Comparison of ENCODE assay signal across 21 cellular contexts in genomic region chr5:176881816-176882565, GRCh38. TPM values are rescaled to one million over a fixed set of nuclear protein-coding genes. Genes with fewer than 3 reads are reported as not detected.
"Had no signal": no experiment of that assay in that cellular context is flagged by ENCODE, and none has a peak within 500 bp of the region (broad histone marks: within the 10 kb centered on the region; RNA-seq: fewer than 3 reads in every experiment).

No MANE protein-coding gene starts in this region.

- H3K36me3 ChIP-seq: prostate gland had no signal

- FAIRE-seq: endometrium had no signal

- ATAC-seq: activated T-cell treated with anti-CD3 and anti-CD28 coated beads, Interleukin-2, amount 50 U/mL, for 72 hours; left lung; natural killer cell treated with Interleukin-12 subunit alpha and Interleukin-12 subunit beta and Interleukin-15 and Interleukin-18, amount 100 ng/mL, for 72 hours; stimulated activated naive CD8-positive, alpha-beta T cell treated with anti-CD3 and anti-CD28 coated beads, Interleukin-15, Interleukin-2, amounts not matched to agents 100 U/mL and 50 U/mL, for 24 hours had no signal

- H3K4me1 ChIP-seq: foreskin keratinocyte, left lung, prostate gland had no signal

- H3K9me3 ChIP-seq: left lung, prostate gland had no signal

- DNase-seq: activated CD4-positive, alpha-beta memory T cell treated with anti-CD3 and anti-CD28 coated beads, Interleukin-2, amount 10 ng/mL, durations not matched to agents 7 days and 5 days; activated CD4-positive, alpha-beta T cell treated with anti-CD3 and anti-CD28 coated beads, Interleukin-2, amount 10 ng/mL, durations not matched to agents 24 days and 14 days; activated effector memory CD4-positive, alpha-beta T cell treated with Interleukin-2 at 50 U/mL for 16 hours; activated naive CD4-positive, alpha-beta T cell treated with anti-CD3 and anti-CD28 coated beads for 36 hours; activated naive CD8-positive, alpha-beta T cell treated with anti-CD3 and anti-CD28 coated beads, Interleukin-2, amount 10 ng/mL, durations not matched to agents 7 days and 5 days; activated T-cell treated with anti-CD3 and anti-CD28 coated beads, Interleukin-2, amount 50 U/mL, for 72 hours; amniotic stem cell; effector CD4-positive, alpha-beta T cell; erythroblast; immature natural killer cell; kidney glomerular epithelial cell; midbrain; stimulated activated CD4-positive, alpha-beta T cell treated with anti-CD3 and anti-CD28 coated beads, Interleukin-4, amount 100 ng/mL, for 24 hours; stimulated activated naive CD8-positive, alpha-beta T cell treated with anti-CD3 and anti-CD28 coated beads, Interleukin-15, Interleukin-2, amounts not matched to agents 100 U/mL and 50 U/mL, for 24 hours had no signal

- H3K4me3 ChIP-seq: left lung, prostate gland had no signal

- H3K27ac ChIP-seq: foreskin keratinocyte, left lung, prostate gland had no signal

RNA-seq across cellular contexts. Expression of gene HK3, which starts 17.2 kb away (rescaled TPM):
- total RNA-seq: activated naive CD4-positive, alpha-beta T cell treated with anti-CD3 and anti-CD28 coated beads for 36 hours; chondrocyte; foreskin keratinocyte; glomerular endothelial cell had no signal
